In the genomic region with DNA sequence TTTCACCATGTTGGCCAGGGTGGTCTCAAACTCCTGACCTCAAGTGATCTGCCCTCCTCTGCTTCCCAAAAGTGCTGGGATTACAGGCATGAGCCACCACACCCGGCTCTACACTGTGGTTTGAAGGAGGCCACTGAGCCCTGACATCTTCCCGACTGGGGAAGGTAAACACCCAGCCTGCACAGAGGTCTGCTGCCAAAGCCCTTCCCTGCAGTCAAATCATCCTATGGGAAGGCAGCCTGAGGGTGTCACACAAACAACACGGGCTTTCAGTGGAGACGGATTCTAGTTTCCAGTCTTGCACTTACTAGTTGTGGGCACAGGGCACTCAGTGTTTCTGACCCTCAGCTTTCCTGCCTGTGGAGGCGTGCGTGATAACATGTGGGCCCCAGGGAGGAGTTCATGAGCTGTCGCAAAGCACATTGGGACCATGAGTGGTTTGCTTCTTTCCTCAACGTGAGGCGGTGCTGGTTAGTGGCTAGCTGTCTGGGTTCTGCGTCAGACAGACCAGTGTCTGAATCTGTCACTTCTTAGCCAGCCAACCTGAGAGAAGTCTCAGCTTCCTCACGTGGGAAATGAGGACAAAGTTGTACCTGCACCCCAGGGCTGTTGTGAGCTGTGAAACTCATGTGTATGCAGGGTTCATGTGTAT, we compare ENCODE assay signal across 1 cellular context.
TF ChIP-seq lines count a peak whose summit lies in the region.

No MANE protein-coding gene starts in this region.

TF ChIP-seq in HepG2, 621 proteins besides CTCF, POLR2A, EP300 and RAD21 (continued from another document and continues in another):
- TF ChIP-seq, protein P1, sequence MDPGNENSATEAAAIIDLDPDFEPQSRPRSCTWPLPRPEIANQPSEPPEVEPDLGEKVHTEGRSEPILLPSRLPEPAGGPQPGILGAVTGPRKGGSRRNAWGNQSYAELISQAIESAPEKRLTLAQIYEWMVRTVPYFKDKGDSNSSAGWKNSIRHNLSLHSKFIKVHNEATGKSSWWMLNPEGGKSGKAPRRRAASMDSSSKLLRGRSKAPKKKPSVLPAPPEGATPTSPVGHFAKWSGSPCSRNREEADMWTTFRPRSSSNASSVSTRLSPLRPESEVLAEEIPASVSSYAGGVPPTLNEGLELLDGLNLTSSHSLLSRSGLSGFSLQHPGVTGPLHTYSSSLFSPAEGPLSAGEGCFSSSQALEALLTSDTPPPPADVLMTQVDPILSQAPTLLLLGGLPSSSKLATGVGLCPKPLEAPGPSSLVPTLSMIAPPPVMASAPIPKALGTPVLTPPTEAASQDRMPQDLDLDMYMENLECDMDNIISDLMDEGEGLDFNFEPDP (CRISPR knock-in tag; conservative IDR thresholded peaks at IDR 0.05) = no peak
- TF ChIP-seq DMAP1 (CRISPR knock-in tag; IDR thresholded peaks at IDR 0.05) (no peak), ZFX (CRISPR knock-in tag; IDR thresholded peaks at IDR 0.05; ENCODE audit: low read depth) (peak; percentile 46; the same call in 1 of the 2 replicates), MIXL1 (CRISPR knock-in tag; IDR thresholded peaks at IDR 0.05) (no peak), ZKSCAN8 (CRISPR knock-in tag; IDR thresholded peaks at IDR 0.05; ENCODE audit: borderline replicate concordance) (no peak), ZSCAN12 (CRISPR knock-in tag; IDR thresholded peaks at IDR 0.05) (no peak), HOXA7 (CRISPR knock-in tag; IDR thresholded peaks at IDR 0.05) (peak; percentile 84; the same call in 1 of the 2 replicates), RFX5 (IDR thresholded peaks at IDR 0.05; ENCODE audit: low read depth, low read length) (no peak), SMC3 (IDR thresholded peaks at IDR 0.05; ENCODE audit: low read length) (no peak), NR2F1 (CRISPR knock-in tag; IDR thresholded peaks at IDR 0.05) (no peak), ZNF569 (CRISPR knock-in tag; IDR thresholded peaks at IDR 0.05; ENCODE audit: borderline replicate concordance) (no peak), SNAI1 (CRISPR knock-in tag; IDR thresholded peaks at IDR 0.05; ENCODE audit: borderline replicate concordance) (no peak), MTF1 (CRISPR knock-in tag; IDR thresholded peaks at IDR 0.05) (no peak), MXI1 (IDR thresholded peaks at IDR 0.05; ENCODE audit: borderline replicate concordance, low read depth, low read length) (peak; percentile 14; the same call in 1 of the 3 replicates), ZSCAN9 (CRISPR knock-in tag; IDR thresholded peaks at IDR 0.05; ENCODE audit: borderline replicate concordance) (no peak), MAFF (IDR thresholded peaks at IDR 0.05; ENCODE audit: low read depth, low read length) (no peak), IKZF1 (IDR thresholded peaks at IDR 0.05) (no peak), ZNF263 (CRISPR knock-in tag; IDR thresholded peaks at IDR 0.05) (no peak), ZNF33A (CRISPR knock-in tag; IDR thresholded peaks at IDR 0.05; ENCODE audit: borderline replicate concordance) (no peak), ZNF235 (CRISPR knock-in tag; IDR thresholded peaks at IDR 0.05; ENCODE audit: borderline replicate concordance) (no peak), SRSF9 (IDR thresholded peaks at IDR 0.05; ENCODE audit: borderline replicate concordance, insufficient read depth, low read depth, low read length, poor library complexity, severe bottlenecking) (no peak), FOXK1 (CRISPR knock-in tag; IDR thresholded peaks at IDR 0.05; ENCODE audit: borderline replicate concordance, low read depth) (no peak), ATF7 (IDR thresholded peaks at IDR 0.05) (no peak), ATF7 (CRISPR knock-in tag; IDR thresholded peaks at IDR 0.05) (0 out of 2 replicates have a peak, but pooled peaks have one; percentile 36), RCOR2 (CRISPR knock-in tag; IDR thresholded peaks at IDR 0.05) (no peak), MIER3 (CRISPR knock-in tag; IDR thresholded peaks at IDR 0.05; ENCODE audit: borderline replicate concordance) (no peak), KLF11 (CRISPR knock-in tag; IDR thresholded peaks at IDR 0.05) (no peak)
- TF ChIP-seq, protein P2, sequence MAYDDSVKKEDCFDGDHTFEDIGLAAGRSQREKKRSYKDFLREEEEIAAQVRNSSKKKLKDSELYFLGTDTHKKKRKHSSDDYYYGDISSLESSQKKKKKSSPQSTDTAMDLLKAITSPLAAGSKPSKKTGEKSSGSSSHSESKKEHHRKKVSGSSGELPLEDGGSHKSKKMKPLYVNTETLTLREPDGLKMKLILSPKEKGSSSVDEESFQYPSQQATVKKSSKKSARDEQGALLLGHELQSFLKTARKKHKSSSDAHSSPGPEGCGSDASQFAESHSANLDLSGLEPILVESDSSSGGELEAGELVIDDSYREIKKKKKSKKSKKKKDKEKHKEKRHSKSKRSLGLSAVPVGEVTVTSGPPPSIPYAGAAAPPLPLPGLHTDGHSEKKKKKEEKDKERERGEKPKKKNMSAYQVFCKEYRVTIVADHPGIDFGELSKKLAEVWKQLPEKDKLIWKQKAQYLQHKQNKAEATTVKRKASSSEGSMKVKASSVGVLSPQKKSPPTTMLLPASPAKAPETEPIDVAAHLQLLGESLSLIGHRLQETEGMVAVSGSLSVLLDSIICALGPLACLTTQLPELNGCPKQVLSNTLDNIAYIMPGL (CRISPR knock-in tag; IDR thresholded peaks at IDR 0.05; ENCODE audit: borderline replicate concordance in 1 of 2, low read depth in 1 of 2) = peak in 1 of 2 experiments; percentile 37; a peak in 1 of 4 replicates
- TF ChIP-seq, protein P3, sequence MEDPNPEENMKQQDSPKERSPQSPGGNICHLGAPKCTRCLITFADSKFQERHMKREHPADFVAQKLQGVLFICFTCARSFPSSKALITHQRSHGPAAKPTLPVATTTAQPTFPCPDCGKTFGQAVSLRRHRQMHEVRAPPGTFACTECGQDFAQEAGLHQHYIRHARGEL (CRISPR knock-in tag; IDR thresholded peaks at IDR 0.05) = no peak
- TF ChIP-seq, protein P4, sequence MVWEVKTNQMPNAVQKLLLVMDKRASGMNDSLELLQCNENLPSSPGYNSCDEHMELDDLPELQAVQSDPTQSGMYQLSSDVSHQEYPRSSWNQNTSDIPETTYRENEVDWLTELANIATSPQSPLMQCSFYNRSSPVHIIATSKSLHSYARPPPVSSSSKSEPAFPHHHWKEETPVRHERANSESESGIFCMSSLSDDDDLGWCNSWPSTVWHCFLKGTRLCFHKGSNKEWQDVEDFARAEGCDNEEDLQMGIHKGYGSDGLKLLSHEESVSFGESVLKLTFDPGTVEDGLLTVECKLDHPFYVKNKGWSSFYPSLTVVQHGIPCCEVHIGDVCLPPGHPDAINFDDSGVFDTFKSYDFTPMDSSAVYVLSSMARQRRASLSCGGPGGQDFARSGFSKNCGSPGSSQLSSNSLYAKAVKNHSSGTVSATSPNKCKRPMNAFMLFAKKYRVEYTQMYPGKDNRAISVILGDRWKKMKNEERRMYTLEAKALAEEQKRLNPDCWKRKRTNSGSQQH (CRISPR knock-in tag; IDR thresholded peaks at IDR 0.05; ENCODE audit: low read depth) = no peak
- TF ChIP-seq, protein P5, sequence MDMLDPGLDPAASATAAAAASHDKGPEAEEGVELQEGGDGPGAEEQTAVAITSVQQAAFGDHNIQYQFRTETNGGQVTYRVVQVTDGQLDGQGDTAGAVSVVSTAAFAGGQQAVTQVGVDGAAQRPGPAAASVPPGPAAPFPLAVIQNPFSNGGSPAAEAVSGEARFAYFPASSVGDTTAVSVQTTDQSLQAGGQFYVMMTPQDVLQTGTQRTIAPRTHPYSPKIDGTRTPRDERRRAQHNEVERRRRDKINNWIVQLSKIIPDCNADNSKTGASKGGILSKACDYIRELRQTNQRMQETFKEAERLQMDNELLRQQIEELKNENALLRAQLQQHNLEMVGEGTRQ (IDR thresholded peaks at IDR 0.05; ENCODE audit: low read depth, low read length) = no peak
- TF ChIP-seq, protein P5 (CRISPR knock-in tag; IDR thresholded peaks at IDR 0.05; ENCODE audit: borderline replicate concordance) = no peak
- TF ChIP-seq, protein P6, sequence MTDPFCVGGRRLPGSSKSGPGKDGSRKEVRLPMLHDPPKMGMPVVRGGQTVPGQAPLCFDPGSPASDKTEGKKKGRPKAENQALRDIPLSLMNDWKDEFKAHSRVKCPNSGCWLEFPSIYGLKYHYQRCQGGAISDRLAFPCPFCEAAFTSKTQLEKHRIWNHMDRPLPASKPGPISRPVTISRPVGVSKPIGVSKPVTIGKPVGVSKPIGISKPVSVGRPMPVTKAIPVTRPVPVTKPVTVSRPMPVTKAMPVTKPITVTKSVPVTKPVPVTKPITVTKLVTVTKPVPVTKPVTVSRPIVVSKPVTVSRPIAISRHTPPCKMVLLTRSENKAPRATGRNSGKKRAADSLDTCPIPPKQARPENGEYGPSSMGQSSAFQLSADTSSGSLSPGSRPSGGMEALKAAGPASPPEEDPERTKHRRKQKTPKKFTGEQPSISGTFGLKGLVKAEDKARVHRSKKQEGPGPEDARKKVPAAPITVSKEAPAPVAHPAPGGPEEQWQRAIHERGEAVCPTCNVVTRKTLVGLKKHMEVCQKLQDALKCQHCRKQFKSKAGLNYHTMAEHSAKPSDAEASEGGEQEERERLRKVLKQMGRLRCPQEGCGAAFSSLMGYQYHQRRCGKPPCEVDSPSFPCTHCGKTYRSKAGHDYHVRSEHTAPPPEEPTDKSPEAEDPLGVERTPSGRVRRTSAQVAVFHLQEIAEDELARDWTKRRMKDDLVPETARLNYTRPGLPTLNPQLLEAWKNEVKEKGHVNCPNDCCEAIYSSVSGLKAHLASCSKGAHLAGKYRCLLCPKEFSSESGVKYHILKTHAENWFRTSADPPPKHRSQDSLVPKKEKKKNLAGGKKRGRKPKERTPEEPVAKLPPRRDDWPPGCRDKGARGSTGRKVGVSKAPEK (CRISPR knock-in tag; IDR thresholded peaks at IDR 0.05; ENCODE audit: borderline replicate concordance) = no peak
- TF ChIP-seq, protein P7, sequence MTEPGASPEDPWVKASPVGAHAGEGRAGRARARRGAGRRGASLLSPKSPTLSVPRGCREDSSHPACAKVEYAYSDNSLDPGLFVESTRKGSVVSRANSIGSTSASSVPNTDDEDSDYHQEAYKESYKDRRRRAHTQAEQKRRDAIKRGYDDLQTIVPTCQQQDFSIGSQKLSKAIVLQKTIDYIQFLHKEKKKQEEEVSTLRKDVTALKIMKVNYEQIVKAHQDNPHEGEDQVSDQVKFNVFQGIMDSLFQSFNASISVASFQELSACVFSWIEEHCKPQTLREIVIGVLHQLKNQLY (CRISPR knock-in tag; IDR thresholded peaks at IDR 0.05) = no peak
- TF ChIP-seq, protein P8, sequence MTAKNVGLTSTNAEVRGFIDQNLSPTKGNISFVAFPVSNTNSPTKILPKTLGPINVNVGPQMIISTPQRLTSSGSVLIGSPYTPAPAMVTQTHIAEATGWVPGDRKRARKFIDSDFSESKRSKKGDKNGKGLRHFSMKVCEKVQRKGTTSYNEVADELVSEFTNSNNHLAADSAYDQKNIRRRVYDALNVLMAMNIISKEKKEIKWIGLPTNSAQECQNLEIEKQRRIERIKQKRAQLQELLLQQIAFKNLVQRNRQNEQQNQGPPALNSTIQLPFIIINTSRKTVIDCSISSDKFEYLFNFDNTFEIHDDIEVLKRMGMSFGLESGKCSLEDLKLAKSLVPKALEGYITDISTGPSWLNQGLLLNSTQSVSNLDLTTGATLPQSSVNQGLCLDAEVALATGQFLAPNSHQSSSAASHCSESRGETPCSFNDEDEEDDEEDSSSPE (CRISPR knock-in tag; IDR thresholded peaks at IDR 0.05) = 0 out of 2 replicates have a peak, but pooled peaks have one; percentile 33
- TF ChIP-seq, protein P9, sequence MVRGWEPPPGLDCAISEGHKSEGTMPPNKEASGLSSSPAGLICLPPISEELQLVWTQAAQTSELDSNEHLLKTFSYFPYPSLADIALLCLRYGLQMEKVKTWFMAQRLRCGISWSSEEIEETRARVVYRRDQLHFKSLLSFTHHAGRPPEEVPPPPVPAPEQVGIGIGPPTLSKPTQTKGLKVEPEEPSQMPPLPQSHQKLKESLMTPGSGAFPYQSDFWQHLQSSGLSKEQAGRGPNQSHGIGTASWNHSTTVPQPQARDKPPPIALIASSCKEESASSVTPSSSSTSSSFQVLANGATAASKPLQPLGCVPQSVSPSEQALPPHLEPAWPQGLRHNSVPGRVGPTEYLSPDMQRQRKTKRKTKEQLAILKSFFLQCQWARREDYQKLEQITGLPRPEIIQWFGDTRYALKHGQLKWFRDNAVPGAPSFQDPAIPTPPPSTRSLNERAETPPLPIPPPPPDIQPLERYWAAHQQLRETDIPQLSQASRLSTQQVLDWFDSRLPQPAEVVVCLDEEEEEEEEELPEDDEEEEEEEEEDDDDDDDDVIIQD (CRISPR knock-in tag; IDR thresholded peaks at IDR 0.05; ENCODE audit: low read depth) = no peak
- TF ChIP-seq, protein P10, sequence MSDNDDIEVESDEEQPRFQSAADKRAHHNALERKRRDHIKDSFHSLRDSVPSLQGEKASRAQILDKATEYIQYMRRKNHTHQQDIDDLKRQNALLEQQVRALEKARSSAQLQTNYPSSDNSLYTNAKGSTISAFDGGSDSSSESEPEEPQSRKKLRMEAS (IDR thresholded peaks at IDR 0.05) = peak; percentile 91
- TF ChIP-seq, protein P11, sequence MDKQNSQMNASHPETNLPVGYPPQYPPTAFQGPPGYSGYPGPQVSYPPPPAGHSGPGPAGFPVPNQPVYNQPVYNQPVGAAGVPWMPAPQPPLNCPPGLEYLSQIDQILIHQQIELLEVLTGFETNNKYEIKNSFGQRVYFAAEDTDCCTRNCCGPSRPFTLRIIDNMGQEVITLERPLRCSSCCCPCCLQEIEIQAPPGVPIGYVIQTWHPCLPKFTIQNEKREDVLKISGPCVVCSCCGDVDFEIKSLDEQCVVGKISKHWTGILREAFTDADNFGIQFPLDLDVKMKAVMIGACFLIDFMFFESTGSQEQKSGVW (CRISPR knock-in tag; IDR thresholded peaks at IDR 0.05; ENCODE audit: borderline replicate concordance) = no peak
- TF ChIP-seq, protein P12, sequence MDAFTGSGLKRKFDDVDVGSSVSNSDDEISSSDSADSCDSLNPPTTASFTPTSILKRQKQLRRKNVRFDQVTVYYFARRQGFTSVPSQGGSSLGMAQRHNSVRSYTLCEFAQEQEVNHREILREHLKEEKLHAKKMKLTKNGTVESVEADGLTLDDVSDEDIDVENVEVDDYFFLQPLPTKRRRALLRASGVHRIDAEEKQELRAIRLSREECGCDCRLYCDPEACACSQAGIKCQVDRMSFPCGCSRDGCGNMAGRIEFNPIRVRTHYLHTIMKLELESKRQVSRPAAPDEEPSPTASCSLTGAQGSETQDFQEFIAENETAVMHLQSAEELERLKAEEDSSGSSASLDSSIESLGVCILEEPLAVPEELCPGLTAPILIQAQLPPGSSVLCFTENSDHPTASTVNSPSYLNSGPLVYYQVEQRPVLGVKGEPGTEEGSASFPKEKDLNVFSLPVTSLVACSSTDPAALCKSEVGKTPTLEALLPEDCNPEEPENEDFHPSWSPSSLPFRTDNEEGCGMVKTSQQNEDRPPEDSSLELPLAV (CRISPR knock-in tag; conservative IDR thresholded peaks at IDR 0.05; ENCODE audit: low read depth) = 0 out of 2 replicates have a peak, but pooled peaks have one; percentile 63
- TF ChIP-seq, protein P13, sequence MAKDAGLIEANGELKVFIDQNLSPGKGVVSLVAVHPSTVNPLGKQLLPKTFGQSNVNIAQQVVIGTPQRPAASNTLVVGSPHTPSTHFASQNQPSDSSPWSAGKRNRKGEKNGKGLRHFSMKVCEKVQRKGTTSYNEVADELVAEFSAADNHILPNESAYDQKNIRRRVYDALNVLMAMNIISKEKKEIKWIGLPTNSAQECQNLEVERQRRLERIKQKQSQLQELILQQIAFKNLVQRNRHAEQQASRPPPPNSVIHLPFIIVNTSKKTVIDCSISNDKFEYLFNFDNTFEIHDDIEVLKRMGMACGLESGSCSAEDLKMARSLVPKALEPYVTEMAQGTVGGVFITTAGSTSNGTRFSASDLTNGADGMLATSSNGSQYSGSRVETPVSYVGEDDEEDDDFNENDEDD (CRISPR knock-in tag; IDR thresholded peaks at IDR 0.05; ENCODE audit: borderline replicate concordance) = peak; percentile 62; the same call in 1 of the 2 replicates
